Comparison of ENCODE assay signal across 15 cellular contexts in the genomic region with DNA sequence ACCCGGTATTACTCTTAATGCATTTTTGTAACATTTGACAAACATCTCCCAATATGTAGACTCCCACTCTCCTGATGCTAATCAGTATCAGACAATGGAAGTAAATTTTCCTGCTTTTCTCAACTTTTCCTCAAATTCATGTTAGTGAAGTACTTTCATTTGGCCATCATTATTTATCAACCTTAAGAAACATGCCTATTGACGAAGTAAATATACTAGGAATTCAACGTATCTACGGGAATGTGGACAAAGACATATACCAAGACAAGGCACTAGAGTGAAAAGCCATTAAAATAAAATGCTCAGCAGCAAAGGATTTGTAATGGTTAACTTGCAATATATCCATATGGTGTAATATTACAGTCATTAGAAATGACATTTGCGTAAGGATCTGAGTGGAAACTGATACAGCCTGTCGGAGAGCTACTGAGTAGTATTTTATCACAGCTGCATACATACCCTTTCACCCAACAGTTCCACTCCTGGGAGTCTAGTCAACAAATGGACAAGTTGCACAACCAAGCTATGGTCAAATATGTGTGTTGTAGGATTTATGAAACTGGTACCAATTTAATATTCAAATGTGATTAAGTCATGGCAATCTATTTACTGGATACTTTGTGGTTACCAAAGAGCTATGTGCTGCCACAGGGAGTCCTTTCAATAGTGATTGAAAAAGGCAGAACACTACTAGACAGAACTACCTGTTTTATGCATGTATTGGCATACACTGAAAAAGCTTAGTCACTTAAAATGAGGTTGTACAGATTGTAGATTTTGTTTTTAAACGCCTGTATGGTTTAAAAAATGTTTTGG. TPM values are rescaled to one million over a fixed set of nuclear protein-coding genes. Genes with fewer than 3 reads are reported as not detected.
DNase-seq lines count a peak whose midpoint lies in the region; ATAC-seq and TF ChIP-seq lines count a peak whose summit lies in the region.
"Had no signal": no experiment of that assay in that cellular context is flagged by ENCODE, and none has a peak within 500 bp of the region (broad histone marks: within the 10 kb centered on the region; RNA-seq: fewer than 3 reads in every experiment).

No MANE protein-coding gene starts in this region.

- POLR2A ChIA-PET in A673 (lab: Charles Lee; ENCODE audit: low non-redundant PET) = interaction anchor here (0.6 kb wide), 1 partner anchor 24 kb away, joined by 3 read pairs; no protein-coding TSS in a partner anchor

- no peak overlapping the region for H2AFZ ChIP-seq in mammary epithelial cell (ENCODE audit: low read depth, low read length)

- in situ Hi-C loops in mammary epithelial cell (cut with MboI; ENCODE audit: low sequenced_read_pairs in 2 of 2) = no loop called here

- TF ChIP-seq CTCF in A673 (conservative IDR thresholded peaks at IDR 0.05; ENCODE audit: low read depth, low read length) (no peak), HFFc6 (IDR thresholded peaks at IDR 0.05) (no peak), right lobe of liver (IDR thresholded peaks at IDR 0.05) (no peak), mammary epithelial cell (conservative IDR thresholded peaks at IDR 0.05 in 1 of 2, IDR thresholded peaks at IDR 0.05 in 1 of 2; ENCODE audit: extremely low read depth in 1 of 2, insufficient read depth in 1 of 2, low read depth in 1 of 2, low read length in 2 of 2) (no peak)

- H3K27ac ChIP-seq in A673 (ENCODE audit: low read depth, low read length, poor library complexity, severe bottlenecking) = peak overlapping the region; percentile 5
- peak overlapping the region in 1 of 3 donors; percentile 50 for H3K27ac ChIP-seq in right lobe of liver
- H3K27ac ChIP-seq in mammary epithelial cell (ENCODE audit: insufficient read depth, low read depth, low read length) = no peak overlapping the region

- no peak for TF ChIP-seq POLR2A in right lobe of liver (IDR thresholded peaks at IDR 0.05)

- dilution Hi-C loops in mammary epithelial cell (cut with HindIII; ENCODE audit: low sequenced_read_pairs) = no loop called here

- H3K4me1 Mint-ChIP-seq in HFFc6 (ENCODE audit: low read depth) = peaks cover 11% of the 10 kb centered on the region

- ATAC-seq in right lobe of liver = peak; percentile 77 to 87 (median 82)
- no peak for ATAC-seq in GM21526 (IDR thresholded peaks at IDR 0.05; ENCODE audit: low FRiP score, unreplicated experiment)
- ATAC-seq in GM21390 (IDR thresholded peaks at IDR 0.05; ENCODE audit: unreplicated experiment) = no peak

- peaks cover 21% of the 10 kb centered on the region for H3K79me2 ChIP-seq in mammary epithelial cell (ENCODE audit: insufficient read depth, low read length)

- H3K27me3 ChIP-seq in A673 (replicated peaks; ENCODE audit: insufficient read depth, low read depth, low read length, poor library complexity) = no peaks in the 10 kb centered on the region
- no peaks in the 10 kb centered on the region for H3K27me3 ChIP-seq in adipocyte (replicated peaks; ENCODE audit: control insufficient read depth, insufficient read depth, low read length)
- H3K27me3 ChIP-seq in right lobe of liver = no peaks in the 10 kb centered on the region
- no peaks in the 10 kb centered on the region for H3K27me3 ChIP-seq in mammary epithelial cell (ENCODE audit: insufficient read depth, low read length)

- no peak for DNase-seq in A673 (ENCODE audit: low spot score)
- no peak for DNase-seq in HFFc6
- DNase-seq in adipocyte (ENCODE audit: low read depth) = peak; percentile 62
- DNase-seq in right lobe of liver = no peak
- DNase-seq in NCI-H146 treated with DMSO at 0.1 percent for 48 hours (lab: John Stamatoyannopoulos, UW; ENCODE audit: unreplicated experiment) = no peak
- no peak for DNase-seq in mammary epithelial cell
- DNase-seq: activated CD4-positive, alpha-beta T cell treated with anti-CD3 and anti-CD28 coated beads, Interleukin-2, amount 50 U/mL, for 1 hour; activated naive CD4-positive, alpha-beta T cell treated with anti-CD3 and anti-CD28 coated beads, Interleukin-2, amount 10 ng/mL, durations not matched to agents 7 days and 5 days; Karpas-422; retina; SW 1271 had no signal

- H3K9me3 Mint-ChIP-seq in HFFc6 = no peaks in the 10 kb centered on the region
- H3K9me3 Mint-ChIP-seq: activated naive CD4-positive, alpha-beta T cell treated with anti-CD3 and anti-CD28 coated beads, Interleukin-2, amount 10 ng/mL, durations not matched to agents 7 days and 5 days; CD14-positive monocyte had no signal

- H4K20me1 ChIP-seq in mammary epithelial cell (ENCODE audit: insufficient read depth, low read length) = no peaks in the 10 kb centered on the region

- no peak overlapping the region for H3K4me3 ChIP-seq in A673 (ENCODE audit: low read depth, low read length, poor library complexity, severe bottlenecking)
- peak overlapping the region; percentile 27 for H3K4me3 ChIP-seq in adipocyte (ENCODE audit: low read length)
- no peak overlapping the region for H3K4me3 ChIP-seq in right lobe of liver
- H3K4me3 ChIP-seq in mammary epithelial cell (replicated peaks in 1 of 3; ENCODE audit: insufficient read depth in 1 of 3, low read depth in 2 of 3, low read length in 3 of 3) = no peak overlapping the region
- H3K4me3 ChIP-seq: HAP-1 had no signal

- H3K9ac ChIP-seq in adipocyte (ENCODE audit: low read length) (peak overlapping the region; percentile 13), mammary epithelial cell (ENCODE audit: insufficient read depth, low read length) (no peak overlapping the region)

- peaks cover 21% of the 10 kb centered on the region for H3K4me1 ChIP-seq in A673 (ENCODE audit: insufficient read depth, low read length, poor library complexity, severe bottlenecking)
- peaks cover 38% of the 10 kb centered on the region for H3K4me1 ChIP-seq in adipocyte (ENCODE audit: control insufficient read depth, insufficient read depth, low read length)
- H3K4me1 ChIP-seq in right lobe of liver = peaks cover 0 to 15% (median 6%) of the 10 kb centered on the region in 4 donors
- no peaks in the 10 kb centered on the region for H3K4me1 ChIP-seq in mammary epithelial cell (ENCODE audit: insufficient read depth, low read length)

- 0 out of 2 replicates have a peak overlapping the region, but pooled peaks have one; percentile 42 for H3K27ac Mint-ChIP-seq in HFFc6
- H3K27ac Mint-ChIP-seq: activated naive CD4-positive, alpha-beta T cell treated with anti-CD3 and anti-CD28 coated beads, Interleukin-2, amount 10 ng/mL, durations not matched to agents 7 days and 5 days had no signal

- H3K4me3 Mint-ChIP-seq in HFFc6 = no peak overlapping the region
- H3K4me3 Mint-ChIP-seq: activated naive CD4-positive, alpha-beta T cell treated with anti-CD3 and anti-CD28 coated beads, Interleukin-2, amount 10 ng/mL, durations not matched to agents 7 days and 5 days; CD14-positive monocyte had no signal

- H3K36me3 ChIP-seq in A673 (ENCODE audit: insufficient read depth, low read length, poor library complexity, severe bottlenecking) (peaks cover 23% of the 10 kb centered on the region), adipocyte (ENCODE audit: control insufficient read depth, insufficient read depth, low read length, severe bottlenecking) (peaks cover 25% of the 10 kb centered on the region), right lobe of liver (no peaks in the 10 kb centered on the region), mammary epithelial cell (ENCODE audit: insufficient read depth, low read length) (peaks cover 10% of the 10 kb centered on the region)

- no TSS peak for BruUV-seq in A673 (replicated peaks; lab: Mats Ljungman, UMichigan)
- BruUV-seq in mammary epithelial cell (replicated peaks; lab: Mats Ljungman, UMichigan) = no TSS peak

- no peaks in the 10 kb centered on the region; the same call in 1 of the 2 replicates for H3K27me3 Mint-ChIP-seq in HFFc6 (ENCODE audit: insufficient read depth)
- H3K27me3 Mint-ChIP-seq: activated naive CD4-positive, alpha-beta T cell treated with anti-CD3 and anti-CD28 coated beads, Interleukin-2, amount 10 ng/mL, durations not matched to agents 7 days and 5 days had no signal

- no peak overlapping the region for H3K4me2 ChIP-seq in mammary epithelial cell (ENCODE audit: insufficient read depth, low read depth, low read length)

- CTCF ChIA-PET in A673 (lab: Charles Lee) = interaction anchor here (1.1 kb wide), 2 partner anchors 15 to 619 kb away, joined by 3 read pairs; no protein-coding TSS in a partner anchor
- CTCF ChIA-PET in mammary epithelial cell (lab: Charles Lee; ENCODE audit: low non-redundant PET) = no interaction called here

- 71% methylated on average over 7 of the region's 7 CpGs for WGBS in right lobe of liver (ENCODE audit: insufficient coverage, low coverage, low lambda C conversion rate, missing lambda C conversion rate)
- WGBS in mammary epithelial cell (ENCODE audit: low coverage, missing lambda C conversion rate) = 93% methylated on average over 7 of the region's 7 CpGs

- H3K9me3 ChIP-seq in A673 (ENCODE audit: low read depth, low read length, poor library complexity, severe bottlenecking) (no peaks in the 10 kb centered on the region), adipocyte (ENCODE audit: control insufficient read depth, low read length) (no peaks in the 10 kb centered on the region), right lobe of liver (no peaks in the 10 kb centered on the region), mammary epithelial cell (replicated peaks; ENCODE audit: insufficient read depth, low read length) (no peaks in the 10 kb centered on the region)
- H3K9me3 ChIP-seq: HAP-1 had no signal

- H3K36me3 Mint-ChIP-seq in HFFc6 (ENCODE audit: low read depth) = peaks cover 25% of the 10 kb centered on the region

- intact Hi-C loops in A673 (cut with micrococcal nuclease; ENCODE audit: unreplicated experiment) = no loop called here
- intact Hi-C loops in right lobe of liver (cut with DNase I) = no loop called here
- intact Hi-C loops in mammary epithelial cell (cut with micrococcal nuclease) = no loop called here

RNA-seq across cellular contexts. Expression of gene NUDT4, which starts 26.5 kb away (rescaled TPM):
- total RNA-seq in A673 (2021) (79.6 and 93.8 TPM in 2 replicates), right lobe of liver (10 to 100 TPM; 13.1 to 23.1 (median 20.3) TPM), mammary epithelial cell (10 to 100 TPM; 71.3 to 83.5 TPM)
- 10 to 100 TPM; 46.4 to 62.6 (median 51.6) TPM for total RNA-seq in HFFc6 (2021; fragmentation: NEBNext Ultra II Directional; extraction: Animal tissue kit (Norgen Biotek cat#: 25700))
- 23.8 TPM for polyA plus RNA-seq in mammary epithelial cell
- polyA minus RNA-seq in mammary epithelial cell = 14.9 TPM

RNA-seq across cellular contexts. Expression of gene UBE2N, which starts 37.6 kb away (rescaled TPM):
- 164 and 177 TPM in 2 replicates for total RNA-seq in A673 (2021)
- 100 to 1,000 TPM; 143 to 168 (median 157) TPM for total RNA-seq in HFFc6 (2021; fragmentation: NEBNext Ultra II Directional; extraction: Animal tissue kit (Norgen Biotek cat#: 25700))
- total RNA-seq in right lobe of liver = 10 to 100 TPM; 22.0 to 36.2 (median 28.6) TPM
- total RNA-seq in mammary epithelial cell = 100 to 1,000 TPM in 1 of 2 donors, 10 to 100 TPM in 1; 65.5 to 137 TPM
- polyA plus RNA-seq in mammary epithelial cell = 146 TPM
- 87.5 TPM for polyA minus RNA-seq in mammary epithelial cell

Comparison
In these comparisons a context has a peak if more than half of its experiments do, and no peak if none do; other contexts are left out.
1. ATAC-seq: peak in right lobe of liver (4 of 4); none in GM21526 (single experiment) and GM21390 (single experiment).